8 cellular contexts compared by ENCODE assay signal in genomic region chr5:64766934-64767333, GRCh38. TPM values are rescaled to one million over a fixed set of nuclear protein-coding genes. Genes with fewer than 3 reads are reported as not detected.
DNase-seq lines count a peak whose midpoint lies in the region; ATAC-seq, FAIRE-seq and TF ChIP-seq lines count a peak whose summit lies in the region.

No MANE protein-coding gene starts in this region.

- no peak for DNase-seq in activated naive CD4-positive, alpha-beta T cell (lab: John Stamatoyannopoulos, UW)
- no peak for DNase-seq in activated CD8-positive, alpha-beta T cell treated with anti-CD3 and anti-CD28 coated beads, Interleukin-2, amount 10 ng/mL, durations not matched to agents 7 days and 5 days
- DNase-seq in keratinocyte (ENCODE audit: low read depth, low spot score), result no peak
- DNase-seq in type B pancreatic cell (ENCODE audit: extremely low spot score, unreplicated experiment), result no peak
- DNase-seq in COR-L47 (lab: John Stamatoyannopoulos, UW), result no peak
- DNase-seq in NCI-H2107 (lab: John Stamatoyannopoulos, UW), result no peak

- no peaks in the 10 kb centered on the region for H3K9me3 Mint-ChIP-seq in activated naive CD4-positive, alpha-beta T cell treated with anti-CD3 and anti-CD28 coated beads, Interleukin-2, amount 50 U/mL, for 24 hours
- H3K9me3 Mint-ChIP-seq in activated CD8-positive, alpha-beta T cell treated with anti-CD3 and anti-CD28 coated beads, Interleukin-2, amount 10 ng/mL, durations not matched to agents 7 days and 5 days (ENCODE audit: insufficient read depth), result no peaks in the 10 kb centered on the region
- no peaks in the 10 kb centered on the region for H3K9me3 Mint-ChIP-seq in type B pancreatic cell

- POLR2A ChIA-PET in activated CD8-positive, alpha-beta T cell treated with anti-CD3 and anti-CD28 coated beads, Interleukin-2, amount 10 ng/mL, durations not matched to agents 7 days and 5 days (lab: Charles Lee), result no interaction called here

- no peaks in the 10 kb centered on the region for H3K9me1 ChIP-seq in keratinocyte (ENCODE audit: control insufficient read depth, extremely low read depth, insufficient read depth, low read length)

- peak overlapping the region; percentile 98 for H3K27ac ChIP-seq in keratinocyte (ENCODE audit: control insufficient read depth, insufficient read depth, low read length)

- H3K4me1 Mint-ChIP-seq in activated naive CD4-positive, alpha-beta T cell treated with anti-CD3 and anti-CD28 coated beads, Interleukin-2, amount 50 U/mL, for 24 hours, result peaks cover 67% of the 10 kb centered on the region
- peaks cover 35% of the 10 kb centered on the region for H3K4me1 Mint-ChIP-seq in activated CD8-positive, alpha-beta T cell treated with anti-CD3 and anti-CD28 coated beads, Interleukin-2, amount 10 ng/mL, durations not matched to agents 7 days and 5 days (ENCODE audit: low read depth)
- H3K4me1 Mint-ChIP-seq in type B pancreatic cell (ENCODE audit: unreplicated experiment), result peaks cover 27% of the 10 kb centered on the region

- peak overlapping the region; percentile 99 for H3K4me3 Mint-ChIP-seq in activated naive CD4-positive, alpha-beta T cell treated with anti-CD3 and anti-CD28 coated beads, Interleukin-2, amount 50 U/mL, for 24 hours
- H3K4me3 Mint-ChIP-seq in activated CD8-positive, alpha-beta T cell treated with anti-CD3 and anti-CD28 coated beads, Interleukin-2, amount 10 ng/mL, durations not matched to agents 7 days and 5 days, result peak overlapping the region; percentile 90
- peak overlapping the region; percentile 100 for H3K4me3 Mint-ChIP-seq in type B pancreatic cell

- H3K9ac ChIP-seq in keratinocyte (ENCODE audit: control insufficient read depth, extremely low read depth, insufficient read depth, low read length), result peak overlapping the region; percentile 99

- H3K27ac Mint-ChIP-seq in activated naive CD4-positive, alpha-beta T cell treated with anti-CD3 and anti-CD28 coated beads, Interleukin-2, amount 50 U/mL, for 24 hours, result no peak overlapping the region
- no peak overlapping the region for H3K27ac Mint-ChIP-seq in activated CD8-positive, alpha-beta T cell treated with anti-CD3 and anti-CD28 coated beads, Interleukin-2, amount 10 ng/mL, durations not matched to agents 7 days and 5 days
- peak overlapping the region; percentile 99 for H3K27ac Mint-ChIP-seq in type B pancreatic cell

- H2AFZ ChIP-seq in keratinocyte (ENCODE audit: control insufficient read depth, low read length), result no peak overlapping the region

- no peaks in the 10 kb centered on the region for H3K27me3 ChIP-seq in keratinocyte (ENCODE audit: control insufficient read depth, extremely low read depth, insufficient read depth, low read length)

- H3K36me3 ChIP-seq in keratinocyte (ENCODE audit: control insufficient read depth in 2 of 2, extremely low read depth in 1 of 2, insufficient read depth in 2 of 2, low read length in 2 of 2), result peaks cover 2 to 14% of the 10 kb centered on the region in 2 experiments

- H3K4me3 ChIP-seq in keratinocyte (ENCODE audit: control insufficient read depth in 2 of 3, extremely low read depth in 1 of 3, insufficient read depth in 2 of 3, low read depth in 1 of 3, low read length in 3 of 3), result peak overlapping the region; percentile 68 to 88 (median 85)

- H3K4me1 ChIP-seq in keratinocyte (ENCODE audit: control insufficient read depth, extremely low read depth, insufficient read depth, low read length), result peaks cover 44% of the 10 kb centered on the region

- TF ChIP-seq CTCF in keratinocyte (optimal IDR thresholded peaks at IDR 0.05 in 1 of 3, IDR thresholded peaks at IDR 0.05 in 1 of 3, conservative IDR thresholded peaks at IDR 0.05 in 1 of 3; ENCODE audit: extremely low read depth in 1 of 3, insufficient read depth in 2 of 3, low read length in 3 of 3) (no peak), type B pancreatic cell (conservative IDR thresholded peaks at IDR 0.05) (no peak)

- peaks cover 2% of the 10 kb centered on the region for H3K36me3 Mint-ChIP-seq in activated naive CD4-positive, alpha-beta T cell treated with anti-CD3 and anti-CD28 coated beads, Interleukin-2, amount 50 U/mL, for 24 hours
- peaks cover 15% of the 10 kb centered on the region for H3K36me3 Mint-ChIP-seq in activated CD8-positive, alpha-beta T cell treated with anti-CD3 and anti-CD28 coated beads, Interleukin-2, amount 10 ng/mL, durations not matched to agents 7 days and 5 days (ENCODE audit: low read depth)
- H3K36me3 Mint-ChIP-seq in type B pancreatic cell, result peaks cover 12% of the 10 kb centered on the region

- CTCF ChIA-PET in activated CD8-positive, alpha-beta T cell treated with anti-CD3 and anti-CD28 coated beads, Interleukin-2, amount 10 ng/mL, durations not matched to agents 7 days and 5 days (lab: Charles Lee), result interaction anchor here (1.7 to 2.1 kb wide), 3 partner anchors 17 to 142 kb away, joined by 4 to 12 read pairs (median 6); no protein-coding TSS in a partner anchor

- H3K4me2 ChIP-seq in keratinocyte (ENCODE audit: control insufficient read depth, extremely low read depth, insufficient read depth, low read depth, low read length), result peak overlapping the region; percentile 98

- no peak for ATAC-seq in activated CD8-positive, alpha-beta T cell treated with anti-CD3 and anti-CD28 coated beads, Interleukin-2, amount 10 ng/mL, durations not matched to agents 7 days and 5 days
- no peak for ATAC-seq in GM21529 (IDR thresholded peaks at IDR 0.05; ENCODE audit: unreplicated experiment)

- no peaks in the 10 kb centered on the region for H3K9me3 ChIP-seq in keratinocyte (ENCODE audit: control insufficient read depth, low read depth, low read length)

- dilution Hi-C loops in keratinocyte (cut with MboI; ENCODE audit: extremely low pct_ligation_motif_present, low sequenced_read_pairs), result no loop called here

- no peaks in the 10 kb centered on the region for H3K27me3 Mint-ChIP-seq in activated naive CD4-positive, alpha-beta T cell treated with anti-CD3 and anti-CD28 coated beads, Interleukin-2, amount 50 U/mL, for 24 hours
- no peaks in the 10 kb centered on the region for H3K27me3 Mint-ChIP-seq in activated CD8-positive, alpha-beta T cell treated with anti-CD3 and anti-CD28 coated beads, Interleukin-2, amount 10 ng/mL, durations not matched to agents 7 days and 5 days (ENCODE audit: low read depth)
- no peaks in the 10 kb centered on the region for H3K27me3 Mint-ChIP-seq in type B pancreatic cell

- H4K20me1 ChIP-seq in keratinocyte (ENCODE audit: control insufficient read depth, extremely low read depth, insufficient read depth, low read length), result no peaks in the 10 kb centered on the region

- FAIRE-seq in keratinocyte (lab: Jason Lieb, UNC), result no peak

- H3K79me2 ChIP-seq in keratinocyte (ENCODE audit: control insufficient read depth, insufficient read depth, low read length), result peaks cover 92% of the 10 kb centered on the region

RNA-seq across cellular contexts. Expression of gene SREK1IP1, which starts 1.6 kb away (rescaled TPM):
- total RNA-seq in activated CD8-positive, alpha-beta T cell treated with anti-CD3 and anti-CD28 coated beads, Interleukin-2, amount 10 ng/mL, durations not matched to agents 7 days and 5 days, result 10 to 100 TPM; 19.4 to 21.8 TPM
- 6.5 to 10.8 TPM (median 7.7 TPM) in 3 replicates for polyA plus RNA-seq in keratinocyte
- 71.2 TPM for polyA plus RNA-seq in keratinocyte (2011; ENCODE audit: low read depth)
- polyA plus RNA-seq in keratinocyte (2011; cell fraction: cytosol; rRNA removed), result 6.0 and 8.9 TPM in 2 replicates
- 7.4 and 9.5 TPM in 2 replicates for polyA plus RNA-seq in keratinocyte (2011; cell fraction: nucleus; rRNA removed)
- polyA plus RNA-seq in keratinocyte (2012; ENCODE audit: low replicate concordance), result 16.6 and 17.7 TPM in 2 replicates
- 7.0 to 12.1 TPM (median 11.8 TPM) in 3 replicates for polyA minus RNA-seq in keratinocyte
- polyA minus RNA-seq in keratinocyte (2011; cell fraction: cytosol; rRNA and poly(A)+ RNA removed), result 7.5 TPM
- 5.2 and 10.7 TPM in 2 replicates for polyA minus RNA-seq in keratinocyte (2011; cell fraction: nucleus; rRNA and poly(A)+ RNA removed)
- 25.9 and 31.0 TPM in 2 replicates for total RNA-seq in type B pancreatic cell (ENCODE audit: low replicate concordance)

RNA-seq across cellular contexts. Expression of gene CWC27, which starts 1.8 kb away (rescaled TPM):
- 10 to 100 TPM; 23.2 to 23.7 TPM for total RNA-seq in activated CD8-positive, alpha-beta T cell treated with anti-CD3 and anti-CD28 coated beads, Interleukin-2, amount 10 ng/mL, durations not matched to agents 7 days and 5 days
- 16.6 to 31.8 TPM (median 20.5 TPM) in 3 replicates for polyA plus RNA-seq in keratinocyte
- 64.7 TPM for polyA plus RNA-seq in keratinocyte (2011; ENCODE audit: low read depth)
- 17.2 and 30.1 TPM in 2 replicates for polyA plus RNA-seq in keratinocyte (2011; cell fraction: cytosol; rRNA removed)
- 10.3 and 16.9 TPM in 2 replicates for polyA plus RNA-seq in keratinocyte (2011; cell fraction: nucleus; rRNA removed)
- polyA plus RNA-seq in keratinocyte (2012; ENCODE audit: low replicate concordance), result 16.2 and 22.2 TPM in 2 replicates
- 5.7 to 39.4 TPM (median 19.8 TPM) in 3 replicates for polyA minus RNA-seq in keratinocyte
- 8.1 TPM for polyA minus RNA-seq in keratinocyte (2011; cell fraction: cytosol; rRNA and poly(A)+ RNA removed)
- 13.1 and 18.8 TPM in 2 replicates for polyA minus RNA-seq in keratinocyte (2011; cell fraction: nucleus; rRNA and poly(A)+ RNA removed)
- total RNA-seq in type B pancreatic cell (ENCODE audit: low replicate concordance), result 20.7 and 32.0 TPM in 2 replicates
